Comparison of ENCODE assay signal across 8 cellular contexts in the genomic region with DNA sequence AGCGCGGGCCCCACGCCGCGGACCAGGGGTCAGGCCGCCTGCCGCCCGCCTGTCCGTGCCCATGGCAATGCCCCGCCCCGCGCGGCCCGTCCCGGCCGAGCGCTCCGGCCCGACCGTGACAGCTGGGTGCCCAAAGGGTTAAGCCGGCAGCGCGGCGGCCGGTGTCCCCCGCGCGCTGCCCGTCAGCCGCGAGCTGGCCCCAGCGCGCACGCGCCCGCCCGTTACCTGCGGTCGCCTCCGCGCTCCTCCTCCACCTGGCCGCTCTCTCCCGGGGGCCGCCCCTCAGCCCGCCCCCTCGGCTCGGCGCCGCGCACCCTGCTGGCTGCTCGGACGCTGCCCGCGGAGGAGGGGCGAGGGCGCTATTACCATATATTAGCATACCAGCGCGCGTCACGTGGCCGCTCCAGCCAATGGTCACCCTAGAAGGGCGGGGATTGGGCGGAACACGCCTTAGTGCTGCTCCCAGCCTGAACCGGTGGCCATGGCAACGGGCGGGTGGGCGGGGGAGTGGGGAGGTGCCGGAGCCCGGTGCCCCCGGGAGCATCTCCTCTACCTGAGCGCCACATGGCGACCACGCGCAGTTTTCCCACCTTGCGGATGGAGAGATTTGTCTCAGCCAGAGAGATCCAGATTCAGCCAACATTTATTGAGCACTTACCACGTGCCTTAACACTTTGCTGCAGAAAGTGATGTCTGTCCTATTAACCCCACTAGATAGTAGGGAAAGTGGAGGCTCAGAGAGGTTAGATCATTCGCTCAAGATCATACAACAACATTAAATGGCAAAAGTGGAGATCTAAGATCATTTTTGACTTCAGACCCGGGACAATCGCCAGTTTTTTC.
DNase-seq lines count a peak whose midpoint lies in the region; ATAC-seq and TF ChIP-seq lines count a peak whose summit lies in the region.

A gene with protein sequence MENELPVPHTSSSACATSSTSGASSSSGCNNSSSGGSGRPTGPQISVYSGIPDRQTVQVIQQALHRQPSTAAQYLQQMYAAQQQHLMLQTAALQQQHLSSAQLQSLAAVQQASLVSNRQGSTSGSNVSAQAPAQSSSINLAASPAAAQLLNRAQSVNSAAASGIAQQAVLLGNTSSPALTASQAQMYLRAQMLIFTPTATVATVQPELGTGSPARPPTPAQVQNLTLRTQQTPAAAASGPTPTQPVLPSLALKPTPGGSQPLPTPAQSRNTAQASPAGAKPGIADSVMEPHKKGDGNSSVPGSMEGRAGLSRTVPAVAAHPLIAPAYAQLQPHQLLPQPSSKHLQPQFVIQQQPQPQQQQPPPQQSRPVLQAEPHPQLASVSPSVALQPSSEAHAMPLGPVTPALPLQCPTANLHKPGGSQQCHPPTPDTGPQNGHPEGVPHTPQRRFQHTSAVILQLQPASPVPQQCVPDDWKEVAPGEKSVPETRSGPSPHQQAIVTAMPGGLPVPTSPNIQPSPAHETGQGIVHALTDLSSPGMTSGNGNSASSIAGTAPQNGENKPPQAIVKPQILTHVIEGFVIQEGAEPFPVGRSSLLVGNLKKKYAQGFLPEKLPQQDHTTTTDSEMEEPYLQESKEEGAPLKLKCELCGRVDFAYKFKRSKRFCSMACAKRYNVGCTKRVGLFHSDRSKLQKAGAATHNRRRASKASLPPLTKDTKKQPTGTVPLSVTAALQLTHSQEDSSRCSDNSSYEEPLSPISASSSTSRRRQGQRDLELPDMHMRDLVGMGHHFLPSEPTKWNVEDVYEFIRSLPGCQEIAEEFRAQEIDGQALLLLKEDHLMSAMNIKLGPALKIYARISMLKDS (minus strand): TSS at position 345 of the 843 bp plus-strand sequence. CDS start 55,556 bp downstream, outside the sequence.

- H3K27ac ChIP-seq in coronary artery: peak within 1 kb of the TSS; percentile 55 to 83
- peak within 1 kb of the TSS; percentile 40 for H3K27ac ChIP-seq in layer of hippocampus (ENCODE audit: low read depth, low read length)

- peak within 1 kb of the TSS; percentile 69 for H3K4me3 ChIP-seq in AG10803 (ENCODE audit: low read length)
- H3K4me3 ChIP-seq in coronary artery: peak within 1 kb of the TSS; percentile 85

- TF ChIP-seq CTCF in AG10803 (conservative IDR thresholded peaks at IDR 0.05; ENCODE audit: low read length): no peak
- TF ChIP-seq CTCF in coronary artery (IDR thresholded peaks at IDR 0.05): no peak

- ATAC-seq in HG03457 (IDR thresholded peaks at IDR 0.05; ENCODE audit: unreplicated experiment): peak; percentile 87

- DNase-seq in AG10803 (ENCODE audit: low read depth): peak; percentile 94
- DNase-seq in GM19240 (ENCODE audit: insufficient read length, low spot score): peak; percentile 81
- DNase-seq in NCI-H526 (lab: John Stamatoyannopoulos, UW): peak; percentile 92 to 99
- DNase-seq in activated CD4-positive, alpha-beta T cell treated with anti-CD3 and anti-CD28 coated beads, Interleukin-2, amount 50 U/mL, for 1 hour: peak; percentile 91
- peak; percentile 98 for DNase-seq in coronary artery (ENCODE audit: low spot score)
- DNase-seq in stimulated activated CD4-positive, alpha-beta T cell treated with anti-CD3 and anti-CD28 coated beads, Interleukin-1b, Interleukin-23, amount 100 ng/mL, for 1 hour (ENCODE audit: low read depth in 2 of 2): peak; percentile 78 to 85

- H3K27me3 ChIP-seq in layer of hippocampus (ENCODE audit: control insufficient read depth, insufficient read depth, low read length): no peaks in the 10 kb centered on the region

Comparison
In these comparisons a context has a peak if more than half of its experiments do, and no peak if none do; other contexts are left out.
1. Peak in every context shown above with its lines: DNase-seq, ATAC-seq, H3K4me3 ChIP-seq and H3K27ac ChIP-seq.